ENCODE assay signal across 19 cellular contexts in genomic region chr4:126705271-126705670, GRCh38.
"Had no signal": no experiment of that assay in that cellular context is flagged by ENCODE, and none has a peak within 500 bp of the region (broad histone marks: within the 10 kb centered on the region; RNA-seq: fewer than 3 reads in every experiment).

No MANE protein-coding gene starts in this region.

- H3K27me3 ChIP-seq: dorsolateral prefrontal cortex, heart right ventricle, ovary, testis had no signal

- H3K4me1 Mint-ChIP-seq: activated naive CD8-positive, alpha-beta T cell treated with anti-CD3 and anti-CD28 coated beads, Interleukin-2, amount 50 U/mL, for 24 hours; brain; memory B cell; stimulated activated naive CD8-positive, alpha-beta T cell treated with anti-CD3 and anti-CD28 coated beads, Interleukin-15, amount 100 ng/mL, for 72 hours had no signal

- ATAC-seq: activated CD8-positive, alpha-beta T cell treated with anti-CD3 and anti-CD28 coated beads, Interleukin-2, amount 10 ng/mL, durations not matched to agents 7 days and 5 days; activated naive CD8-positive, alpha-beta T cell treated with anti-CD3 and anti-CD28 coated beads, Interleukin-2, amount 50 U/mL, for 24 hours; esophagus mucosa; heart right ventricle; stimulated activated naive CD8-positive, alpha-beta T cell treated with anti-CD3 and anti-CD28 coated beads, Interleukin-15, amount 100 ng/mL, for 72 hours; WTC11 had no signal

- H3K4me3 Mint-ChIP-seq: activated CD8-positive, alpha-beta T cell treated with anti-CD3 and anti-CD28 coated beads, Interleukin-2, amount 10 ng/mL, durations not matched to agents 7 days and 5 days; activated naive CD8-positive, alpha-beta T cell treated with anti-CD3 and anti-CD28 coated beads, Interleukin-2, amount 50 U/mL, for 24 hours; activated T-helper 1 cell treated with anti-CD3 and anti-CD28 coated beads, Interleukin-12 subunit alpha, Interleukin-12 subunit beta, Interleukin-2, Interleukin-4 antibody, amounts not matched to agents 30 ng/mL and 10 ng/mL and 1 ng/mL, durations not matched to agents 14 hours and 24 hours and 36 hours; brain; memory B cell; stimulated activated naive CD8-positive, alpha-beta T cell treated with anti-CD3 and anti-CD28 coated beads, Interleukin-15, amount 100 ng/mL, for 72 hours; T-helper 1 cell treated with Interleukin-12 subunit alpha and Interleukin-12 subunit beta and Interleukin-4 antibody, amounts not matched to agents 30 μg/mL and 1 μg/mL, for 36 hours; WTC11 had no signal

- H3K27ac Mint-ChIP-seq: activated CD8-positive, alpha-beta T cell treated with anti-CD3 and anti-CD28 coated beads, Interleukin-2, amount 10 ng/mL, durations not matched to agents 7 days and 5 days; activated naive CD8-positive, alpha-beta T cell treated with anti-CD3 and anti-CD28 coated beads, Interleukin-2, amount 50 U/mL, for 24 hours; activated T-helper 1 cell treated with anti-CD3 and anti-CD28 coated beads, Interleukin-12 subunit alpha, Interleukin-12 subunit beta, Interleukin-2, Interleukin-4 antibody, amounts not matched to agents 30 ng/mL and 10 ng/mL and 1 ng/mL, durations not matched to agents 14 hours and 24 hours and 36 hours; brain; memory B cell; stimulated activated naive CD8-positive, alpha-beta T cell treated with anti-CD3 and anti-CD28 coated beads, Interleukin-15, amount 100 ng/mL, for 72 hours; T-helper 1 cell treated with Interleukin-12 subunit alpha and Interleukin-12 subunit beta and Interleukin-4 antibody, amounts not matched to agents 30 μg/mL and 1 μg/mL, for 36 hours; WTC11 had no signal

- H3K27ac ChIP-seq: dorsolateral prefrontal cortex, heart right ventricle, left ventricle myocardium inferior, ovary, testis had no signal

- H3K9me3 Mint-ChIP-seq: stimulated activated naive CD8-positive, alpha-beta T cell treated with anti-CD3 and anti-CD28 coated beads, Interleukin-15, amount 100 ng/mL, for 72 hours had no signal

- DNase-seq: activated CD4-positive, alpha-beta T cell treated with anti-CD3 and anti-CD28 coated beads for 48 hours; activated CD8-positive, alpha-beta memory T cell treated with anti-CD3 and anti-CD28 coated beads, Interleukin-2, amount 50 U/mL, for 48 hours; activated CD8-positive, alpha-beta T cell treated with anti-CD3 and anti-CD28 coated beads, Interleukin-2, amount 10 ng/mL, durations not matched to agents 7 days and 5 days; activated naive CD4-positive, alpha-beta T cell; activated naive CD8-positive, alpha-beta T cell treated with anti-CD3 and anti-CD28 coated beads, Interleukin-2, amount 50 U/mL, for 24 hours; dorsolateral prefrontal cortex; foreskin melanocyte; heart right ventricle; left ventricle myocardium inferior; ovary; stimulated activated CD4-positive, alpha-beta T cell treated with anti-CD3 and anti-CD28 coated beads, Interleukin-4, amount 100 ng/mL, for 1 hour; stimulated activated naive CD8-positive, alpha-beta T cell treated with anti-CD3 and anti-CD28 coated beads, Interleukin-15, amount 100 ng/mL, for 72 hours; testis had no signal

- H3K4me3 ChIP-seq: dorsolateral prefrontal cortex, heart right ventricle, left ventricle myocardium inferior, ovary, testis had no signal

- H3K4me1 ChIP-seq: testis had no signal

- H3K36me3 Mint-ChIP-seq: brain, memory B cell, WTC11 had no signal

- H3K9me3 ChIP-seq: heart right ventricle, left ventricle myocardium inferior, ovary, testis had no signal

- H3K36me3 ChIP-seq: heart right ventricle, left ventricle myocardium inferior, ovary had no signal
